Comparison of ENCODE assay signal across 16 cellular contexts in the genomic region with DNA sequence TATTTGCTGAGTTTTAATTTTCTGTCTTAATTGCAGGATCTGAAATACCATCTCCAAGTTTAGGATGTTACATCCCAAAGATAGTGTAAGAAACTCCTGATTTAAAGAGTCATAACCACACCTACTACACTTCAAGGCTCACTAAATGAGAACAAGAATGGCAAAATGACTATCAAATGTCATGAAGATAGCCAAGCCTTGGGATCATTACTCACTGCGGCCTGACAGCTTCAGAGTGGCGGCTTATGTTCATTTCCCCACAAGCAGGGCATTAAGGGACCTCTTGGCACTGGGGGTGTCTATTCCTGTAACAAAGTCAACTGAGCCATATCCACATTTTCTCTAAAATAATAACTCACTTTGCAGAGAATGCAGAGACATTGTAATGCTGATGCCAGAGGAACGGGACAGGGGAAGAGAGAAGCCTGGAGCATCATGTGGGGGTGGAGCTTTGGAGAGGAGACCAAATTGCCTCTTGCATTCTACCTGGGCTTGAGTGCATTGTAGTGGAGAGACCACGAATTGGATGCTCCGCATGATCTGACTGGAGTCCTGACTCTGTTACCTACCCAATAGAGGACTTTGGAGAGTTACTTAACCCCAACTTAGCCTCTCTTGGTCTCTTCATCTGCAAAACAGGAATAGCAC.
"Had no signal": no experiment of that assay in that cellular context is flagged by ENCODE, and none has a peak within 500 bp of the region (broad histone marks: within the 10 kb centered on the region; RNA-seq: fewer than 3 reads in every experiment).

No MANE protein-coding gene starts in this region.

- H3K27ac Mint-ChIP-seq: activated CD4-positive, alpha-beta memory T cell treated with anti-CD3 and anti-CD28 coated beads, Interleukin-2, amount 10 ng/mL, durations not matched to agents 7 days and 5 days; activated T-helper 2 cell treated with anti-CD3 and anti-CD28 coated beads, Interferon-gamma antibody, Interleukin-2, Interleukin-4, amounts not matched to agents 10 μg/mL and 5 μg/mL and 100 μg/mL, durations not matched to agents 14 hours and 24 hours and 36 hours; naive thymus-derived CD8-positive, alpha-beta T cell; stimulated activated memory B cell treated with anti-CD40 and anti-IgM and Interleukin-4, amounts not matched to agents 10 μg/mL and 1 μg/mL and 100 μg/mL, for 72 hours had no signal

- H3K36me3 Mint-ChIP-seq: naive thymus-derived CD8-positive, alpha-beta T cell; stimulated activated memory B cell treated with anti-CD40 and anti-IgM and Interleukin-4, amounts not matched to agents 10 μg/mL and 1 μg/mL and 100 μg/mL, for 72 hours had no signal

- H3K9me3 Mint-ChIP-seq: activated CD4-positive, alpha-beta memory T cell treated with anti-CD3 and anti-CD28 coated beads, Interleukin-2, amount 10 ng/mL, durations not matched to agents 7 days and 5 days; activated T-helper 2 cell treated with anti-CD3 and anti-CD28 coated beads, Interferon-gamma antibody, Interleukin-2, Interleukin-4, amounts not matched to agents 10 μg/mL and 5 μg/mL and 100 μg/mL, durations not matched to agents 14 hours and 24 hours and 36 hours; naive thymus-derived CD8-positive, alpha-beta T cell; stimulated activated memory B cell treated with anti-CD40 and anti-IgM and Interleukin-4, amounts not matched to agents 10 μg/mL and 1 μg/mL and 100 μg/mL, for 72 hours had no signal

- H3K9me3 ChIP-seq: adrenal gland, mucosa of descending colon, right atrium auricular region, tibial artery had no signal

- DNase-seq: activated CD4-positive, alpha-beta memory T cell treated with anti-CD3 and anti-CD28 coated beads, Interleukin-2, amount 10 ng/mL, durations not matched to agents 7 days and 5 days; activated naive CD4-positive, alpha-beta T cell treated with anti-CD3 and anti-CD28 coated beads, Interleukin-2, amount 50 U/mL, for 16 hours; caudate nucleus; effector memory CD4-positive, alpha-beta T cell; mammary epithelial cell; mucosa of descending colon; naive thymus-derived CD8-positive, alpha-beta T cell; T-helper 9 cell; tibial artery had no signal

- H3K27ac ChIP-seq: adrenal gland, epithelial cell of prostate, right atrium auricular region, tibial artery had no signal

- H3K4me3 ChIP-seq: adrenal gland, mucosa of descending colon, right atrium auricular region, smooth muscle cell, tibial artery had no signal

- H3K27me3 ChIP-seq: adrenal gland, right atrium auricular region had no signal

- H3K4me1 Mint-ChIP-seq: activated CD4-positive, alpha-beta memory T cell treated with anti-CD3 and anti-CD28 coated beads, Interleukin-2, amount 10 ng/mL, durations not matched to agents 7 days and 5 days; naive thymus-derived CD8-positive, alpha-beta T cell; stimulated activated memory B cell treated with anti-CD40 and anti-IgM and Interleukin-4, amounts not matched to agents 10 μg/mL and 1 μg/mL and 100 μg/mL, for 72 hours had no signal

- H3K27me3 Mint-ChIP-seq: stimulated activated memory B cell treated with anti-CD40 and anti-IgM and Interleukin-4, amounts not matched to agents 10 μg/mL and 1 μg/mL and 100 μg/mL, for 72 hours had no signal

- H3K36me3 ChIP-seq: adrenal gland, right atrium auricular region, tibial artery had no signal

- H3K4me1 ChIP-seq: adrenal gland had no signal

- ATAC-seq: left lobe of liver; naive thymus-derived CD8-positive, alpha-beta T cell; stimulated activated memory B cell treated with anti-CD40 and anti-IgM and Interleukin-4, amounts not matched to agents 10 μg/mL and 1 μg/mL and 100 μg/mL, for 72 hours had no signal

- H3K4me3 Mint-ChIP-seq: activated CD4-positive, alpha-beta memory T cell treated with anti-CD3 and anti-CD28 coated beads, Interleukin-2, amount 10 ng/mL, durations not matched to agents 7 days and 5 days; naive thymus-derived CD8-positive, alpha-beta T cell; stimulated activated memory B cell treated with anti-CD40 and anti-IgM and Interleukin-4, amounts not matched to agents 10 μg/mL and 1 μg/mL and 100 μg/mL, for 72 hours had no signal
